ENCODE assay signal across 9 cellular contexts in genomic region chr13:67134322-67135129, GRCh38.
A peak's percentile ranks its signal among the peaks of the same experiment; 100 is the strongest.
DNase-seq lines count a peak whose midpoint lies in the region; ATAC-seq and TF ChIP-seq lines count a peak whose summit lies in the region.
"Had no signal": no experiment of that assay in that cellular context is flagged by ENCODE, and none has a peak within 500 bp of the region (broad histone marks: within the 10 kb centered on the region; RNA-seq: fewer than 3 reads in every experiment).

No MANE protein-coding gene starts in this region.

- CTCF ChIA-PET in IMR-90 (lab: Yijun Ruan, JAX), result no interaction called here

- no TSS peak for BruUV-seq in IMR-90 (replicated peaks; lab: Mats Ljungman, UMichigan)

- DNase-seq in IMR-90 (peak; percentile 25), brain microvascular endothelial cell (peak; percentile 9), myocyte (ENCODE audit: low read depth) (peak; percentile 19), nucleus accumbens (lab: John Stamatoyannopoulos, UW) (no peak), transverse colon (no peak), midbrain (lab: John Stamatoyannopoulos, UW) (no peak)
- no peak for DNase-seq in activated CD4-positive, CD25-positive, alpha-beta regulatory T cell (lab: John Stamatoyannopoulos, UW)
- DNase-seq: HCEC 1CT had no signal

- no CpG with 5 or more reads among the region's 7 CpGs for WGBS in IMR-90 (ENCODE audit: extremely low coverage in 2 of 2, insufficient read length in 1 of 2), 2 experiments
- 15 to 23% methylated on average over 7 of the region's 7 CpGs for WGBS in transverse colon (ENCODE audit: low coverage in 1 of 2), 2 donors

- H2BK5ac ChIP-seq in IMR-90 (ENCODE audit: low read depth, low read length, poor library complexity, severe bottlenecking), result peak overlapping the region; percentile 54

- peak overlapping the region; percentile 38; the same call in 1 of the 2 replicates for H4K91ac ChIP-seq in IMR-90 (ENCODE audit: insufficient read depth, low read depth, low read length)

- dilution Hi-C loops in IMR-90 (cut with HindIII; ENCODE audit: low sequenced_read_pairs, unreplicated experiment), result no loop called here

- no peak for TF ChIP-seq POLR2A in IMR-90 (IDR thresholded peaks at IDR 0.05; ENCODE audit: low read depth, low read length)
- no peak for TF ChIP-seq POLR2A in transverse colon (IDR thresholded peaks at IDR 0.05)

- peak; percentile 75 for ATAC-seq in IMR-90 (ENCODE audit: low read depth)

- no peaks in the 10 kb centered on the region for H3K79me1 ChIP-seq in IMR-90 (ENCODE audit: low read depth in 1 of 2, low read length in 2 of 2)

- TF ChIP-seq CTCF in IMR-90 (conservative IDR thresholded peaks at IDR 0.05; ENCODE audit: low read depth, low read length) (no peak), brain microvascular endothelial cell (IDR thresholded peaks at IDR 0.05; ENCODE audit: low read depth, low read length, missing control alignments) (no peak), transverse colon (IDR thresholded peaks at IDR 0.05) (no peak)

- H2BK20ac ChIP-seq in IMR-90 (ENCODE audit: low read depth, low read length), result peak overlapping the region; percentile 57

- H2BK15ac ChIP-seq in IMR-90 (ENCODE audit: low read depth, low read length), result peak overlapping the region; percentile 44; the same call in 1 of the 3 replicates

- peak overlapping the region in 4 of 10 experiments; percentile 15 to 33 (median 24); a peak in 3 of 20 replicates for H3K4me3 ChIP-seq in BLaER1 treated with 17β-estradiol and CSF1 and Interleukin-3, amounts not matched to agents 10 nM and 100 nM
- H3K4me3 ChIP-seq in IMR-90 (ENCODE audit: insufficient read depth, low read depth, low read length), result peak overlapping the region; percentile 47
- H3K4me3 ChIP-seq in brain microvascular endothelial cell (ENCODE audit: low read depth, low read length), result peak overlapping the region; percentile 18
- peak overlapping the region in 2 of 4 donors; percentile 6 to 8 for H3K4me3 ChIP-seq in transverse colon

- intact Hi-C loops in IMR-90 (cut with micrococcal nuclease) (no loop called here), transverse colon (cut with DNase I; ENCODE audit: low total_unique reads) (no loop called here)

- H3K56ac ChIP-seq in IMR-90 (ENCODE audit: extremely low read depth, insufficient read depth, low read length), result no peak overlapping the region; the same call in 1 of the 2 replicates

- POLR2A ChIA-PET in IMR-90 (lab: Charles Lee; ENCODE audit: unreplicated experiment), result no interaction called here

- TF ChIP-seq EP300 in transverse colon (IDR thresholded peaks at IDR 0.05; ENCODE audit: low read depth), result no peak

- H2AFZ ChIP-seq in IMR-90 (replicated peaks; ENCODE audit: low read length, poor library complexity), result peak overlapping the region; percentile 74

- in situ Hi-C loops in IMR-90 (cut with MboI; ENCODE audit: low sequenced_read_pairs) (no loop called here), brain microvascular endothelial cell (cut with HindIII; ENCODE audit: low pct_ligation_motif_present, low sequenced_read_pairs) (no loop called here), transverse colon (cut with MboI; ENCODE audit: low pct_ligation_motif_present in 1 of 4, low pct_unique_long_range_greater_than_20kb in 1 of 4, low sequenced_read_pairs in 3 of 4) (no loop called here)

- H3K27me3 ChIP-seq in BLaER1 treated with 17β-estradiol and CSF1 and Interleukin-3, amounts not matched to agents 10 nM and 100 nM, result no peaks in the 10 kb centered on the region
- H3K27me3 ChIP-seq in IMR-90 (ENCODE audit: control insufficient read depth, insufficient read depth, low read length), result no peaks in the 10 kb centered on the region
- H3K27me3 ChIP-seq in brain microvascular endothelial cell (replicated peaks), result no peaks in the 10 kb centered on the region
- H3K27me3 ChIP-seq in transverse colon, result no peaks in the 10 kb centered on the region

- H4K5ac ChIP-seq in IMR-90 (ENCODE audit: low read depth, low read length), result peak overlapping the region; percentile 89

- TF ChIP-seq RAD21 in IMR-90 (IDR thresholded peaks at IDR 0.05; ENCODE audit: low read length), result no peak

- H3K4ac ChIP-seq in IMR-90 (ENCODE audit: low read depth, low read length), result peak overlapping the region; percentile 78

- no peak overlapping the region for H2AK5ac ChIP-seq in IMR-90 (ENCODE audit: low read depth, low read length)

- no peaks in the 10 kb centered on the region for H4K20me1 ChIP-seq in BLaER1 treated with 17β-estradiol and CSF1 and Interleukin-3, amounts not matched to agents 10 nM and 100 nM
- no peaks in the 10 kb centered on the region for H4K20me1 ChIP-seq in IMR-90 (ENCODE audit: insufficient read depth, low read length)

- H3K36me3 ChIP-seq in BLaER1 treated with 17β-estradiol and CSF1 and Interleukin-3, amounts not matched to agents 10 nM and 100 nM, result no peaks in the 10 kb centered on the region
- no peaks in the 10 kb centered on the region for H3K36me3 ChIP-seq in IMR-90 (ENCODE audit: control insufficient read depth, insufficient read depth, low read length)
- H3K36me3 ChIP-seq in brain microvascular endothelial cell (replicated peaks), result no peaks in the 10 kb centered on the region
- no peaks in the 10 kb centered on the region for H3K36me3 ChIP-seq in transverse colon

- H3K9ac ChIP-seq in BLaER1 treated with 17β-estradiol and CSF1 and Interleukin-3, amounts not matched to agents 10 nM and 100 nM, result peak overlapping the region in 7 of 11 experiments; percentile 24 to 55 (median 37); a peak in 12 of 22 replicates
- peak overlapping the region; percentile 66; the same call in 1 of the 2 replicates for H3K9ac ChIP-seq in IMR-90 (ENCODE audit: low read depth, low read length)

- H3K4me1 ChIP-seq in BLaER1 treated with 17β-estradiol and CSF1 and Interleukin-3, amounts not matched to agents 10 nM and 100 nM, result peaks cover 0 to 20% (median 5%) of the 10 kb centered on the region in 10 experiments; a peak in 7 of 20 replicates
- H3K4me1 ChIP-seq in IMR-90 (ENCODE audit: control insufficient read depth, insufficient read depth, low read length) (no peaks in the 10 kb centered on the region), transverse colon (no peaks in the 10 kb centered on the region)

- H3K23ac ChIP-seq in IMR-90 (ENCODE audit: low read depth, low read length), result peak overlapping the region; percentile 35; the same call in 1 of the 2 replicates

- no peaks in the 10 kb centered on the region for H3K9me3 ChIP-seq in BLaER1 treated with 17β-estradiol and CSF1 and Interleukin-3, amounts not matched to agents 10 nM and 100 nM (replicated peaks in 1 of 11)
- H3K9me3 ChIP-seq in IMR-90 (ENCODE audit: control insufficient read depth, insufficient read depth, low read length) (no peaks in the 10 kb centered on the region), transverse colon (no peaks in the 10 kb centered on the region)

- H4K8ac ChIP-seq in IMR-90 (ENCODE audit: low read depth in 2 of 2, low read length in 2 of 2), result peak overlapping the region; percentile 34 to 57; a peak in 3 of 4 replicates

- no peaks in the 10 kb centered on the region for H3K9me1 ChIP-seq in IMR-90 (ENCODE audit: insufficient read depth, low read length)

- peak overlapping the region; percentile 86 for H3K14ac ChIP-seq in IMR-90 (replicated peaks; ENCODE audit: low read depth, low read length)

- peak overlapping the region; percentile 95 for H3K18ac ChIP-seq in IMR-90 (ENCODE audit: low read depth, low read length)

- peak overlapping the region; percentile 48 to 80 (median 66) for H3K4me2 ChIP-seq in BLaER1 treated with 17β-estradiol and CSF1 and Interleukin-3, amounts not matched to agents 10 nM and 100 nM
- peak overlapping the region; percentile 100 for H3K4me2 ChIP-seq in IMR-90 (ENCODE audit: low read depth, low read length)

- peak overlapping the region; percentile 75 for H2BK120ac ChIP-seq in IMR-90 (ENCODE audit: low read depth, low read length)

- peak overlapping the region in 2 of 11 experiments; percentile 14 to 23; a peak in 1 of 22 replicates for H3K27ac ChIP-seq in BLaER1 treated with 17β-estradiol and CSF1 and Interleukin-3, amounts not matched to agents 10 nM and 100 nM
- H3K27ac ChIP-seq in IMR-90 (ENCODE audit: insufficient read depth, low read length) (peak overlapping the region; percentile 69), brain microvascular endothelial cell (peak overlapping the region; percentile 19), transverse colon (no peak overlapping the region)

- no peak overlapping the region for H2AK9ac ChIP-seq in IMR-90 (replicated peaks; ENCODE audit: low read depth, low read length, poor library complexity)

TF ChIP-seq in IMR-90, 13 proteins besides CTCF, POLR2A, EP300 and RAD21:
- TF ChIP-seq RFX5 (IDR thresholded peaks at IDR 0.05; ENCODE audit: low read depth, low read length) (no peak), RCOR1 (IDR thresholded peaks at IDR 0.05; ENCODE audit: insufficient replicate concordance, low read length) (no peak), ELK1 (IDR thresholded peaks at IDR 0.05; ENCODE audit: borderline replicate concordance, low read depth, low read length) (no peak), CHD1 (IDR thresholded peaks at IDR 0.05; ENCODE audit: low read depth, low read length) (no peak), MAFK (IDR thresholded peaks at IDR 0.05; ENCODE audit: low read depth, low read length) (no peak), SMC3 (IDR thresholded peaks at IDR 0.05; ENCODE audit: low read depth, low read length) (no peak), CEBPB (IDR thresholded peaks at IDR 0.05; ENCODE audit: low read depth, low read length) (no peak), USF2 (IDR thresholded peaks at IDR 0.05; ENCODE audit: low read depth, low read length) (no peak), MAZ (IDR thresholded peaks at IDR 0.05; ENCODE audit: borderline replicate concordance, low read depth, low read length) (no peak)
TF ChIP-seq in IMR-90: peak in this region for 0.

Comparison
In these comparisons a context has a peak if more than half of its experiments do, and no peak if none do; other contexts are left out.
1. H3K27ac ChIP-seq: peak in IMR-90 (single experiment) and brain microvascular endothelial cell (single experiment); none in transverse colon (0 of 4).
2. DNase-seq: peak in IMR-90 (single experiment), brain microvascular endothelial cell (single experiment) and myocyte (single experiment); none in nucleus accumbens (0 of 56), activated CD4-positive, CD25-positive, alpha-beta regulatory T cell (0 of 4), transverse colon (single experiment) and midbrain (single experiment).